11 cellular contexts compared by ENCODE assay signal in genomic region chr18:7626922-7627440, GRCh38. TPM values are rescaled to one million over a fixed set of nuclear protein-coding genes. Genes with fewer than 3 reads are reported as not detected.
DNase-seq lines count a peak whose midpoint lies in the region; TF ChIP-seq lines count a peak whose summit lies in the region.
"Had no signal": no experiment of that assay in that cellular context is flagged by ENCODE, and none has a peak within 500 bp of the region (broad histone marks: within the 10 kb centered on the region; RNA-seq: fewer than 3 reads in every experiment).

No MANE protein-coding gene starts in this region.

- no peaks in the 10 kb centered on the region for H3K9me3 Mint-ChIP-seq in progenitor cell of endocrine pancreas (ENCODE audit: low read depth)

- TF ChIP-seq CTCF in choroid plexus epithelial cell (conservative IDR thresholded peaks at IDR 0.05; ENCODE audit: low read depth, low read length) (peak; percentile 50), progenitor cell of endocrine pancreas (IDR thresholded peaks at IDR 0.05; ENCODE audit: unreplicated experiment) (no peak)

- H3K36me3 Mint-ChIP-seq in progenitor cell of endocrine pancreas (ENCODE audit: insufficient read depth) = no peaks in the 10 kb centered on the region

- DNase-seq in A172 (ENCODE audit: low spot score) = peak; percentile 87
- DNase-seq in HS-5 (ENCODE audit: low read depth) = peak; percentile 76
- peak; percentile 81 for DNase-seq in choroid plexus epithelial cell (ENCODE audit: low read depth)
- DNase-seq in kidney glomerular epithelial cell (lab: John Stamatoyannopoulos, UW) = peak; percentile 41
- DNase-seq in RPMI8226 = no peak
- no peak for DNase-seq in activated CD4-positive, alpha-beta T cell treated with anti-CD3 and anti-CD28 coated beads for 1 hour
- no peak for DNase-seq in progenitor cell of endocrine pancreas (ENCODE audit: low spot score, unreplicated experiment)
- DNase-seq in central memory CD4-positive, alpha-beta T cell = no peak
- DNase-seq: NCI-H526 treated with DMSO at 0.1 percent for 48 hours, nucleus accumbens had no signal

- no peak overlapping the region for H3K4me3 ChIP-seq in choroid plexus epithelial cell (ENCODE audit: low read depth, low read length)
- H3K4me3 ChIP-seq: BLaER1 treated with 17β-estradiol and CSF1 and Interleukin-3, amounts not matched to agents 10 nM and 100 nM had no signal

- H3K4me3 Mint-ChIP-seq in progenitor cell of endocrine pancreas (ENCODE audit: low read depth) = no peak overlapping the region

- H3K4me1 Mint-ChIP-seq in progenitor cell of endocrine pancreas (ENCODE audit: low read depth) = peaks cover 13% of the 10 kb centered on the region

- no peaks in the 10 kb centered on the region for H3K27me3 Mint-ChIP-seq in progenitor cell of endocrine pancreas

- no peak overlapping the region for H3K27ac Mint-ChIP-seq in progenitor cell of endocrine pancreas

RNA-seq across cellular contexts. Expression of gene PTPRM, which starts 59.9 kb away (rescaled TPM):
- 19.0 and 26.4 TPM in 2 replicates for total RNA-seq in A172 (2014; rRNA removed; shearing (Covaris generic))
- 22.4 and 23.2 TPM in 2 replicates for total RNA-seq in progenitor cell of endocrine pancreas

Comparison
In these comparisons a context has a peak if more than half of its experiments do, and no peak if none do; other contexts are left out.
1. DNase-seq: peak in A172 (single experiment), HS-5 (single experiment), choroid plexus epithelial cell (single experiment) and kidney glomerular epithelial cell (single experiment); none in RPMI8226 (single experiment), activated CD4-positive, alpha-beta T cell treated with anti-CD3 and anti-CD28 coated beads for 1 hour (single experiment), progenitor cell of endocrine pancreas (single experiment) and central memory CD4-positive, alpha-beta T cell (single experiment).